In the genomic region with DNA sequence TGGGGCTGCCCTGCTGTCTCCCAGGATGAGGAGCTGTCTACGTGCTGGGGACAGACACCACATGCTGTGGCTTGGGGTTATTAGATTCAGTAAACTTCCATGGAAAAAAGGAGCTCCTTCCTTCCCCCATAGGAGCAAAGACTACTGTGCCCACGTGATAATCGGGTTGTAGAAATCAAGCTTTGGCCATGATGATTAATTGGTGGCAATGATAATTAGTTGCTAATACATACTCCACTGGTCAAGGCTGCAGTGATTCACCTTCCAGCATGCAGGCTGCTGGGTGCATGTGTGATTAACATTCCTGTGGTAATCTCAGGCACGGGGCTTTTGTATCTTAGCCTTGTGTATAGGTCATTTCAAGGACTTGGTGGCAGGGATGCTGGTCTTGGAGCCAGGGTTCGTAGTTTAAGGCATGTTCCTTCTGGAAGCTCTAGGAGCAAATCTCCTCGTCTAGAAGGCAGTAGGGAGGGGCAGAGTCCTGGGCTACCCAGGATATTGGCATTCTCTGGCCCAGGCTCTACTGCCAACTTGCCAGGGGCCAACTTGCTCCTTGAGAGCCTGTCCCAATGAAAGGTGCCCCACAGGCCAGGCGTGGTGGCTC, we compare ENCODE assay signal across 12 cellular contexts. TPM values are rescaled to one million over a fixed set of nuclear protein-coding genes. Genes with fewer than 3 reads are reported as not detected.
DNase-seq lines count a peak whose midpoint lies in the region; ATAC-seq and TF ChIP-seq lines count a peak whose summit lies in the region.
"Had no signal": no experiment of that assay in that cellular context is flagged by ENCODE, and none has a peak within 500 bp of the region (broad histone marks: within the 10 kb centered on the region; RNA-seq: fewer than 3 reads in every experiment).

No MANE protein-coding gene starts in this region.

- H3K27ac ChIP-seq in thoracic aorta (peak overlapping the region; percentile 65 to 68), transverse colon (no peak overlapping the region)

- intact Hi-C loops in transverse colon (cut with DNase I; ENCODE audit: low total_unique reads) = no loop called here

- TF ChIP-seq CTCF in fibroblast of the aortic adventitia (IDR thresholded peaks at IDR 0.05; ENCODE audit: insufficient read depth, low read length) (no peak), thoracic aorta (IDR thresholded peaks at IDR 0.05) (no peak), transverse colon (IDR thresholded peaks at IDR 0.05) (no peak)

- H3K4me3 ChIP-seq in fibroblast of the aortic adventitia (ENCODE audit: low read depth, low read length) (no peak overlapping the region), thoracic aorta (no peak overlapping the region), transverse colon (no peak overlapping the region)
- H3K4me3 ChIP-seq: stomach had no signal

- no peak for TF ChIP-seq POLR2A in transverse colon (IDR thresholded peaks at IDR 0.05)

- peak; percentile 75 for DNase-seq in HCEC 1CT
- DNase-seq in SW 1271 (lab: John Stamatoyannopoulos, UW) = peak; percentile 6 to 51
- peak; percentile 80 for DNase-seq in fibroblast of the aortic adventitia (ENCODE audit: low read depth)
- DNase-seq in thoracic aorta (ENCODE audit: low spot score) = no peak
- no peak for DNase-seq in transverse colon
- DNase-seq in MV-4-11 (lab: John Stamatoyannopoulos, UW) = no peak
- DNase-seq: GDM1, stomach had no signal

- H3K4me1 ChIP-seq in thoracic aorta (ENCODE audit: control insufficient read depth in 1 of 2, low read depth in 2 of 2) = peaks cover 12 to 48% of the 10 kb centered on the region in 2 donors
- no peaks in the 10 kb centered on the region for H3K4me1 ChIP-seq in transverse colon
- H3K4me1 ChIP-seq: stomach had no signal

- H3K36me3 ChIP-seq in thoracic aorta (no peaks in the 10 kb centered on the region), transverse colon (peaks cover 0 to 5% (median 0%) of the 10 kb centered on the region in 4 donors)

- H3K27me3 ChIP-seq in thoracic aorta (replicated peaks; ENCODE audit: insufficient read depth) (no peaks in the 10 kb centered on the region), transverse colon (no peaks in the 10 kb centered on the region)
- H3K27me3 ChIP-seq: stomach had no signal

- no peak for TF ChIP-seq EP300 in transverse colon (IDR thresholded peaks at IDR 0.05; ENCODE audit: low read depth)

- ATAC-seq in thoracic aorta (ENCODE audit: insufficient number of reproducible peaks, low FRiP score, low read depth) = no peak
- no peak for ATAC-seq in HG03196 (IDR thresholded peaks at IDR 0.05; ENCODE audit: unreplicated experiment)
- ATAC-seq in GM18868 (IDR thresholded peaks at IDR 0.05; ENCODE audit: unreplicated experiment) = no peak

- 86% methylated on average over 7 of the region's 7 CpGs; no CpG with 5 or more reads in 1 of the 2 donors for WGBS in transverse colon (ENCODE audit: low coverage in 1 of 2), 2 donors

- H3K9me3 ChIP-seq in thoracic aorta = no peaks in the 10 kb centered on the region
- no peaks in the 10 kb centered on the region for H3K9me3 ChIP-seq in transverse colon
- H3K9me3 ChIP-seq: stomach had no signal

- in situ Hi-C loops in transverse colon (cut with MboI; ENCODE audit: low pct_ligation_motif_present in 1 of 4, low pct_unique_long_range_greater_than_20kb in 1 of 4, low sequenced_read_pairs in 3 of 4) = no loop called here

RNA-seq across cellular contexts. Expression of gene TMCO4, which starts 41.4 kb away (rescaled TPM):
- 25.3 and 30.9 TPM in 2 replicates for total RNA-seq in fibroblast of the aortic adventitia (ENCODE audit: low replicate concordance)
- total RNA-seq in thoracic aorta = 10 to 100 TPM; 33.2 to 33.4 TPM
- 10 to 100 TPM; 16.1 to 36.2 (median 26.9) TPM for total RNA-seq in transverse colon

RNA-seq across cellular contexts. Expression of gene RNF186, which starts 56.8 kb away (rescaled TPM):
- total RNA-seq in fibroblast of the aortic adventitia (ENCODE audit: low replicate concordance) (not detected in 2 replicates), thoracic aorta (not detected), transverse colon (100 to 1,000 TPM in 1 of 4 donors, 10 to 100 TPM in 3; 10.5 to 174 (median 63.2) TPM)
- total RNA-seq: activated T-helper 1 cell treated with anti-CD3 and anti-CD28 coated beads, Interleukin-12 subunit alpha, Interleukin-12 subunit beta, Interleukin-2, Interleukin-4 antibody, amounts not matched to agents 30 ng/mL and 10 ng/mL and 1 ng/mL, durations not matched to agents 14 hours and 24 hours and 36 hours; dermis microvascular lymphatic vessel endothelial cell had no signal

Comparison
In these comparisons a context has a peak if more than half of its experiments do, and no peak if none do; other contexts are left out.
1. DNase-seq: peak in HCEC 1CT (single experiment), SW 1271 (2 of 2) and fibroblast of the aortic adventitia (single experiment); none in thoracic aorta (single experiment), transverse colon (single experiment) and MV-4-11 (single experiment).
2. H3K27ac ChIP-seq: peak in thoracic aorta (2 of 2); none in transverse colon (0 of 4).
3. RNA of gene RNF186, which starts 56.8 kb away (total RNA-seq): 10.5 to 174 TPM in transverse colon; not detected in fibroblast of the aortic adventitia and not detected in thoracic aorta; every median in the first group is over 10 times any median in the second.